ENCODE assay signal across 10 cellular contexts in genomic region chr13:33745370-33746324, GRCh38.
DNase-seq lines count a peak whose midpoint lies in the region; ATAC-seq, FAIRE-seq and TF ChIP-seq lines count a peak whose summit lies in the region.
"Had no signal": no experiment of that assay in that cellular context is flagged by ENCODE, and none has a peak within 500 bp of the region (broad histone marks: within the 10 kb centered on the region; RNA-seq: fewer than 3 reads in every experiment).

No MANE protein-coding gene starts in this region.

- no peaks in the 10 kb centered on the region for H3K36me3 ChIP-seq in H1 (ENCODE audit: control insufficient read depth in 2 of 4, insufficient read depth in 4 of 4, low read length in 3 of 4)
- H3K36me3 ChIP-seq: spleen had no signal

- H2BK120ac ChIP-seq in H1 (replicated peaks; ENCODE audit: low read depth, low read length) = no peak overlapping the region

- no peak overlapping the region for H2BK15ac ChIP-seq in H1 (ENCODE audit: low read length)

- POLR2A ChIA-PET in H1 (lab: Charles Lee; ENCODE audit: partially characterized antibody) (no interaction called here), WTC11 (lab: Charles Lee) (no interaction called here)

- H3K9me3 Mint-ChIP-seq in chondrocyte (ENCODE audit: low read depth) (peaks cover 2% of the 10 kb centered on the region), WTC11 (peaks cover 13% of the 10 kb centered on the region)
- H3K9me3 Mint-ChIP-seq: immature natural killer cell had no signal

- ATAC-seq in GM18519 (IDR thresholded peaks at IDR 0.05; ENCODE audit: low FRiP score, unreplicated experiment) (peak; percentile 28), HG02588 (IDR thresholded peaks at IDR 0.05; ENCODE audit: unreplicated experiment) (peak; percentile 57), WTC11 (no peak)

- H3K23me2 ChIP-seq in H1 (ENCODE audit: low read depth, low read length) = no peaks in the 10 kb centered on the region

- H3K4me1 ChIP-seq in H1 (replicated peaks in 1 of 4; ENCODE audit: control insufficient read depth in 3 of 4, insufficient read depth in 4 of 4, low read length in 3 of 4) = no peaks in the 10 kb centered on the region

- no peak overlapping the region for H3K4me2 ChIP-seq in H1 (ENCODE audit: insufficient read depth in 1 of 2, low read depth in 2 of 2, low read length in 2 of 2)

- DNase-seq in NAMALWA (ENCODE audit: low spot score) (peak; percentile 85), H1 (ENCODE audit: low read depth in 1 of 2, low spot score in 2 of 2) (no peak), NCI-H82 (lab: John Stamatoyannopoulos, UW) (no peak), chondrocyte (ENCODE audit: low spot score) (no peak), WTC11 (ENCODE audit: low spot score) (no peak), mucosa of gallbladder (ENCODE audit: low spot score) (no peak)
- DNase-seq: immature natural killer cell, spleen had no signal

- H2AK5ac ChIP-seq in H1 (ENCODE audit: low read depth, low read length) = no peak overlapping the region

- no peak overlapping the region for H3K9ac ChIP-seq in H1 (replicated peaks in 1 of 4; ENCODE audit: extremely low read depth in 1 of 4, low read depth in 3 of 4, low read length in 3 of 4)

- H3K4me3 Mint-ChIP-seq in chondrocyte (ENCODE audit: unreplicated experiment) (no peak overlapping the region), WTC11 (no peak overlapping the region)

- H3K56ac ChIP-seq in H1 (replicated peaks; ENCODE audit: insufficient read length, low read depth, low read length) = no peak overlapping the region

- H4K8ac ChIP-seq in H1 (ENCODE audit: extremely low read depth, insufficient read depth, low read length) = no peak overlapping the region

- TF ChIP-seq RAD21 in H1 (IDR thresholded peaks at IDR 0.05 in 1 of 2, conservative IDR thresholded peaks at IDR 0.05 in 1 of 2; ENCODE audit: low read depth in 2 of 2, low read length in 2 of 2) = no peak

- H3K27me3 ChIP-seq in H1 (replicated peaks in 1 of 4; ENCODE audit: control insufficient read depth in 3 of 4, extremely low read depth in 1 of 4, insufficient read depth in 3 of 4, low read length in 3 of 4) = no peaks in the 10 kb centered on the region

- no peak overlapping the region for H4K5ac ChIP-seq in H1 (ENCODE audit: insufficient read length, low read depth, low read length)

- H3K4ac ChIP-seq in H1 (replicated peaks; ENCODE audit: insufficient read length, low read depth, low read length) = no peak overlapping the region

- no peak for TF ChIP-seq POLR2A in H1 (IDR thresholded peaks at IDR 0.05; ENCODE audit: control extremely low read depth in 1 of 2, low read depth in 2 of 2, low read length in 2 of 2)

- no peak overlapping the region for H3K27ac ChIP-seq in H1 (ENCODE audit: low read depth, low read length)

- H3K14ac ChIP-seq in H1 (ENCODE audit: insufficient read length) = no peak overlapping the region

- H3K79me2 ChIP-seq in H1 (ENCODE audit: control insufficient read depth in 1 of 2, insufficient read depth in 2 of 2, low read length in 2 of 2) = no peaks in the 10 kb centered on the region

- no peak overlapping the region for H2BK5ac ChIP-seq in H1 (ENCODE audit: low read depth, low read length)

- TF ChIP-seq CTCF in H1 (IDR thresholded peaks at IDR 0.05; ENCODE audit: control extremely low read depth in 1 of 3, insufficient read depth in 1 of 3, low read depth in 1 of 3, low read length in 3 of 3) = no peak
- no peak for TF ChIP-seq CTCF in chondrocyte (IDR thresholded peaks at IDR 0.05)
- no peak for TF ChIP-seq CTCF in WTC11 (IDR thresholded peaks at IDR 0.05)

- H2BK12ac ChIP-seq in H1 (ENCODE audit: low read depth, low read length) = no peak overlapping the region

- WGBS in H1 (ENCODE audit: extremely low coverage in 1 of 2, insufficient coverage in 1 of 2, insufficient read length in 1 of 2, insufficient replicate concordance in 2 of 2, low coverage in 1 of 2, low lambda C conversion rate in 2 of 2, missing lambda C conversion rate in 1 of 2), 2 experiments = 89% methylated on average over 7 of the region's 7 CpGs; no CpG with 5 or more reads in 1 of the 2 experiments

- no peak overlapping the region for H3K23ac ChIP-seq in H1 (ENCODE audit: insufficient read length)

- no peak overlapping the region for H3K4me3 ChIP-seq in H1 (ENCODE audit: extremely low read depth in 1 of 4, insufficient read depth in 2 of 4, low read depth in 3 of 4, low read length in 4 of 4)
- H3K4me3 ChIP-seq: spleen had no signal

- H3K4me1 Mint-ChIP-seq in chondrocyte (ENCODE audit: low read depth) (peaks cover 4% of the 10 kb centered on the region), WTC11 (peaks cover 3% of the 10 kb centered on the region)

- H3K9me3 ChIP-seq in H1 (ENCODE audit: insufficient read depth in 2 of 2, low read depth in 1 of 2, low read length in 1 of 2) = no peaks in the 10 kb centered on the region

- H3K27ac Mint-ChIP-seq in chondrocyte (ENCODE audit: unreplicated experiment) = no peak overlapping the region
- no peak overlapping the region for H3K27ac Mint-ChIP-seq in WTC11

- H2AFZ ChIP-seq in H1 (ENCODE audit: low read length) = peak overlapping the region; percentile 34; the same call in 1 of the 2 replicates

- no peak for TF ChIP-seq EP300 in H1 (IDR thresholded peaks at IDR 0.05; ENCODE audit: borderline replicate concordance in 1 of 2, low read depth in 2 of 2, low read length in 2 of 2)

- H3K18ac ChIP-seq in H1 (ENCODE audit: extremely low read depth, low read length) = no peak overlapping the region

- H3K36me3 Mint-ChIP-seq in chondrocyte (ENCODE audit: low read depth) (no peaks in the 10 kb centered on the region), WTC11 (no peaks in the 10 kb centered on the region)
- H3K36me3 Mint-ChIP-seq: immature natural killer cell had no signal

- no peaks in the 10 kb centered on the region for H4K20me1 ChIP-seq in H1 (replicated peaks in 1 of 2; ENCODE audit: control insufficient read depth in 1 of 2, insufficient read depth in 2 of 2, low read length in 2 of 2)

- H2BK20ac ChIP-seq in H1 (ENCODE audit: low read length) = no peak overlapping the region

- CTCF ChIA-PET in H1 (lab: Charles Lee; ENCODE audit: partially characterized antibody) (interaction anchor here (0.7 kb wide), 1 partner anchor 208 kb away, joined by 3 read pairs; no protein-coding TSS in a partner anchor), WTC11 (lab: Charles Lee) (interaction anchor here (0.6 kb wide), 1 partner anchor 255 kb away, joined by 5 read pairs; no protein-coding TSS in a partner anchor)

- H3K27me3 Mint-ChIP-seq in chondrocyte (ENCODE audit: low read depth) (no peaks in the 10 kb centered on the region), WTC11 (ENCODE audit: low read depth) (no peaks in the 10 kb centered on the region)

- no peaks in the 10 kb centered on the region for H3K79me1 ChIP-seq in H1 (ENCODE audit: low read depth, low read length)

- no peak overlapping the region for H4K91ac ChIP-seq in H1 (replicated peaks; ENCODE audit: insufficient read length, low read length)

- no peak for FAIRE-seq in H1 (lab: Jason Lieb, UNC)

TF ChIP-seq in H1, 55 proteins besides CTCF, POLR2A, EP300 and RAD21:
- TF ChIP-seq HDAC2 (IDR thresholded peaks at IDR 0.05; ENCODE audit: borderline replicate concordance in 1 of 2, low read depth in 2 of 2, low read length in 2 of 2) (no peak), ZNF274 (IDR thresholded peaks at IDR 0.05; ENCODE audit: borderline replicate concordance, extremely low read depth, low read length) (no peak), RXRA (IDR thresholded peaks at IDR 0.05; ENCODE audit: insufficient read depth, low read depth, low read length) (no peak), SUZ12 (IDR thresholded peaks at IDR 0.05; ENCODE audit: low read length) (no peak), ATF3 (IDR thresholded peaks at IDR 0.05; ENCODE audit: insufficient read depth, low read depth, low read length) (no peak), NANOG (IDR thresholded peaks at IDR 0.05; ENCODE audit: insufficient read depth, low read depth, low read length, poor library complexity, severe bottlenecking) (no peak), EGR1 (IDR thresholded peaks at IDR 0.05; ENCODE audit: borderline replicate concordance, low read depth, low read length) (no peak), SP1 (IDR thresholded peaks at IDR 0.05; ENCODE audit: low read depth, low read length) (no peak), CHD1 (IDR thresholded peaks at IDR 0.05; ENCODE audit: low read depth, low read length) (no peak), SIN3A (conservative IDR thresholded peaks at IDR 0.05 in 1 of 2, IDR thresholded peaks at IDR 0.05 in 1 of 2; ENCODE audit: low read depth in 1 of 2, low read length in 2 of 2) (no peak)

TF ChIP-seq in WTC11, 78 proteins besides CTCF, POLR2A, EP300 and RAD21 (continues in another document):
- TF ChIP-seq MLX (CRISPR knock-in tag; IDR thresholded peaks at IDR 0.05) (no peak), E2F5 (CRISPR knock-in tag; IDR thresholded peaks at IDR 0.05) (no peak), SP1 (CRISPR knock-in tag; conservative IDR thresholded peaks at IDR 0.05) (no peak), ZNF671 (CRISPR knock-in tag; IDR thresholded peaks at IDR 0.05) (no peak), ELF4 (CRISPR knock-in tag; IDR thresholded peaks at IDR 0.05; ENCODE audit: low read depth) (no peak), MYBL2 (CRISPR knock-in tag; IDR thresholded peaks at IDR 0.05) (no peak)
